ENCODE assay signal across 8 cellular contexts in genomic region chr1:10514490-10515235, GRCh38. TPM values are rescaled to one million over a fixed set of nuclear protein-coding genes. Genes with fewer than 3 reads are reported as not detected.
DNase-seq lines count a peak whose midpoint lies in the region; ATAC-seq and TF ChIP-seq lines count a peak whose summit lies in the region.

No MANE protein-coding gene starts in this region.

- no peak for ATAC-seq in activated CD8-positive, alpha-beta T cell treated with anti-CD3 and anti-CD28 coated beads for 36 hours

- H3K36me3 ChIP-seq in testis (ENCODE audit: low read depth, missing control alignments), result no peaks in the 10 kb centered on the region

- H3K36me3 Mint-ChIP-seq in activated naive CD4-positive, alpha-beta T cell treated with anti-CD3 and anti-CD28 coated beads, Interleukin-2, amount 10 ng/mL, durations not matched to agents 7 days and 5 days, result peaks cover 18% of the 10 kb centered on the region
- peaks cover 1% of the 10 kb centered on the region for H3K36me3 Mint-ChIP-seq in activated CD8-positive, alpha-beta T cell treated with anti-CD3 and anti-CD28 coated beads for 36 hours (ENCODE audit: low read depth)

- peak; percentile 47 for DNase-seq in activated naive CD4-positive, alpha-beta T cell treated with anti-CD3 and anti-CD28 coated beads, Interleukin-2, amount 10 ng/mL, durations not matched to agents 7 days and 5 days
- no peak for DNase-seq in activated naive CD4-positive, alpha-beta T cell treated with Interleukin-2 at 50 U/mL for 16 hours
- peak; percentile 47 for DNase-seq in NCI-H1694 treated with DMSO at 0.1 percent for 48 hours (lab: John Stamatoyannopoulos, UW)
- no peak for DNase-seq in activated CD8-positive, alpha-beta T cell treated with anti-CD3 and anti-CD28 coated beads for 36 hours
- peak; percentile 78 for DNase-seq in left kidney (ENCODE audit: low read depth, low spot score)
- DNase-seq in activated CD8-positive, alpha-beta memory T cell treated with anti-CD3 and anti-CD28 coated beads, Interleukin-2, amount 50 U/mL, for 4 hours, result no peak
- DNase-seq in activated CD4-positive, CD25-positive, alpha-beta regulatory T cell treated with anti-CD3 and anti-CD28 coated beads, Interleukin-2, amount 50 U/mL, for 72 hours, result no peak
- DNase-seq in testis, result no peak

- H3K27me3 Mint-ChIP-seq in activated naive CD4-positive, alpha-beta T cell treated with anti-CD3 and anti-CD28 coated beads, Interleukin-2, amount 10 ng/mL, durations not matched to agents 7 days and 5 days, result no peaks in the 10 kb centered on the region
- no peaks in the 10 kb centered on the region for H3K27me3 Mint-ChIP-seq in activated CD8-positive, alpha-beta T cell treated with anti-CD3 and anti-CD28 coated beads for 36 hours

- H3K4me1 Mint-ChIP-seq in activated naive CD4-positive, alpha-beta T cell treated with anti-CD3 and anti-CD28 coated beads, Interleukin-2, amount 10 ng/mL, durations not matched to agents 7 days and 5 days, result peaks cover 76% of the 10 kb centered on the region
- H3K4me1 Mint-ChIP-seq in activated CD8-positive, alpha-beta T cell treated with anti-CD3 and anti-CD28 coated beads for 36 hours (ENCODE audit: low read depth), result peaks cover 75% of the 10 kb centered on the region

- WGBS in testis, 2 donors, result 82 to 83% methylated on average over 8 of the region's 8 CpGs

- no peak for TF ChIP-seq POLR2A in testis (IDR thresholded peaks at IDR 0.05)

- POLR2A ChIA-PET in activated CD8-positive, alpha-beta T cell treated with anti-CD3 and anti-CD28 coated beads for 36 hours (lab: Charles Lee), result interaction anchor here (0.7 to 1.3 kb wide), 2 partner anchors 51 to 412 kb away, joined by 3 to 4 read pairs; no protein-coding TSS in a partner anchor

- H3K9me3 ChIP-seq in testis, result no peaks in the 10 kb centered on the region

- H3K4me1 ChIP-seq in testis, result peaks cover 6% of the 10 kb centered on the region

- H3K27ac ChIP-seq in testis, result no peak overlapping the region

- CTCF ChIA-PET in activated naive CD4-positive, alpha-beta T cell treated with anti-CD3 and anti-CD28 coated beads, Interleukin-2, amount 10 ng/mL, durations not matched to agents 7 days and 5 days (lab: Charles Lee), result interaction anchor here (1.1 kb wide), 1 partner anchor 350 kb away, joined by 3 read pairs; no protein-coding TSS in a partner anchor
- CTCF ChIA-PET in activated CD8-positive, alpha-beta T cell treated with anti-CD3 and anti-CD28 coated beads for 36 hours (lab: Charles Lee), result interaction anchor here (0.6 to 13.3 kb wide), 7 partner anchors 8 to 429 kb away, joined by 3 to 202 read pairs (median 3); no protein-coding TSS in a partner anchor

- intact Hi-C loops in activated CD8-positive, alpha-beta T cell treated with anti-CD3 and anti-CD28 coated beads for 36 hours (cut with micrococcal nuclease), result loop anchor here (5.0 to 10.0 kb wide), 2 partner anchors 178 to 420 kb away; no protein-coding TSS in a partner anchor
- intact Hi-C loops in testis (cut with DNase I; ENCODE audit: low total_unique reads), result no loop called here

- H3K27me3 ChIP-seq in testis, result no peaks in the 10 kb centered on the region

- H3K27ac Mint-ChIP-seq in activated naive CD4-positive, alpha-beta T cell treated with anti-CD3 and anti-CD28 coated beads, Interleukin-2, amount 10 ng/mL, durations not matched to agents 7 days and 5 days, result peak overlapping the region; percentile 4
- H3K27ac Mint-ChIP-seq in activated CD8-positive, alpha-beta T cell treated with anti-CD3 and anti-CD28 coated beads for 36 hours, result peak overlapping the region; percentile 6

- no peak overlapping the region for H3K4me3 ChIP-seq in testis

- H3K9me3 Mint-ChIP-seq in activated naive CD4-positive, alpha-beta T cell treated with anti-CD3 and anti-CD28 coated beads, Interleukin-2, amount 10 ng/mL, durations not matched to agents 7 days and 5 days, result no peaks in the 10 kb centered on the region
- no peaks in the 10 kb centered on the region for H3K9me3 Mint-ChIP-seq in activated CD8-positive, alpha-beta T cell treated with anti-CD3 and anti-CD28 coated beads for 36 hours

- TF ChIP-seq CTCF in activated CD8-positive, alpha-beta T cell treated with anti-CD3 and anti-CD28 coated beads for 36 hours (IDR thresholded peaks at IDR 0.05), result peak; percentile 26
- TF ChIP-seq CTCF in testis (IDR thresholded peaks at IDR 0.05), result peak in 1 of 3 experiments; percentile 22

- H3K4me3 Mint-ChIP-seq in activated naive CD4-positive, alpha-beta T cell treated with anti-CD3 and anti-CD28 coated beads, Interleukin-2, amount 10 ng/mL, durations not matched to agents 7 days and 5 days, result no peak overlapping the region
- no peak overlapping the region for H3K4me3 Mint-ChIP-seq in activated CD8-positive, alpha-beta T cell treated with anti-CD3 and anti-CD28 coated beads for 36 hours

RNA-seq across cellular contexts. Expression of gene PEX14, which starts 39.9 kb away (rescaled TPM):
- total RNA-seq in activated CD8-positive, alpha-beta T cell treated with anti-CD3 and anti-CD28 coated beads for 36 hours, result 10 to 100 TPM; 18.0 to 18.5 TPM
- 10 to 100 TPM; 30.3 to 39.8 TPM for total RNA-seq in testis
- polyA plus RNA-seq in testis (ENCODE audit: insufficient read depth, low read depth, low replicate concordance), result 28.6 TPM

RNA-seq across cellular contexts. Expression of gene DFFA, which starts 42.3 kb away (rescaled TPM):
- 10 to 100 TPM; 76.7 to 81.8 TPM for total RNA-seq in activated CD8-positive, alpha-beta T cell treated with anti-CD3 and anti-CD28 coated beads for 36 hours
- 10 to 100 TPM; 31.1 to 34.9 TPM for total RNA-seq in testis
- 27.3 TPM for polyA plus RNA-seq in testis (ENCODE audit: insufficient read depth, low read depth, low replicate concordance)

Comparison
In these comparisons a context has a peak if more than half of its experiments do, and no peak if none do; other contexts are left out.
1. DNase-seq: peak in activated naive CD4-positive, alpha-beta T cell treated with anti-CD3 and anti-CD28 coated beads, Interleukin-2, amount 10 ng/mL, durations not matched to agents 7 days and 5 days (single experiment), NCI-H1694 treated with DMSO at 0.1 percent for 48 hours (single experiment) and left kidney (single experiment); none in activated naive CD4-positive, alpha-beta T cell treated with Interleukin-2 at 50 U/mL for 16 hours (single experiment), activated CD8-positive, alpha-beta T cell treated with anti-CD3 and anti-CD28 coated beads for 36 hours (single experiment), activated CD8-positive, alpha-beta memory T cell treated with anti-CD3 and anti-CD28 coated beads, Interleukin-2, amount 50 U/mL, for 4 hours (single experiment), activated CD4-positive, CD25-positive, alpha-beta regulatory T cell treated with anti-CD3 and anti-CD28 coated beads, Interleukin-2, amount 50 U/mL, for 72 hours (single experiment) and testis (single experiment).